ENCODE assay signal across 1 cellular context in genomic region chr2:108923736-108924443, GRCh38.
TF ChIP-seq lines count a peak whose summit lies in the region.

No MANE protein-coding gene starts in this region.

TF ChIP-seq in HCT116, 20 proteins besides CTCF, POLR2A, EP300 and RAD21 (continued from another document):
- TF ChIP-seq ATF3 (IDR thresholded peaks at IDR 0.05), result no peak
